ENCODE assay signal across 25 cellular contexts in the genomic region with DNA sequence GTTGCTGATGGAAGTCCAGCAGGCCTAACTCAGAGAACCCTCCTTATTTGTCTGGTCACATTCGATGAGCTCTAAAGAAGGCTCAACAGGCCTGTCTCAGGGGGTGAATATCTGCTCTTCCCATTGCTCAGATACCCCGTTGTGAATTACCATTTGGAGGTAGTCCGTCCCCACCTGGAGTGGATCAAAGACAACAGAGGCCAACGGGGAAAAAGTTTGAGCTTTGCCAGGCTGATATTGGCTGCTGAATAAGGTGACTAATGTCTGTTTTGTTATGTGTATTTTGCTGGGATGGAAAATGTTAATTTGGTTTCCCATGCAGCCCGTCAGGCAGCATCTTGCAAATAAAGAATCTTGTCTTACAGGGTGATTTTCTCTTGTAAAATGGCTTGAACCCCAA.
"Had no signal": no experiment of that assay in that cellular context is flagged by ENCODE, and none has a peak within 500 bp of the region (broad histone marks: within the 10 kb centered on the region; RNA-seq: fewer than 3 reads in every experiment).

No MANE protein-coding gene starts in this region.

- H3K4me1 ChIP-seq: gastroesophageal sphincter, heart left ventricle, uterus had no signal

- H3K36me3 Mint-ChIP-seq: T-cell had no signal

- FAIRE-seq: small intestine had no signal

- H3K27ac ChIP-seq: coronary artery, esophagus squamous epithelium, gastroesophageal sphincter, heart left ventricle, uterus, VCaP had no signal

- H3K36me3 ChIP-seq: esophagus squamous epithelium, gastroesophageal sphincter, heart left ventricle, uterus had no signal

- DNase-seq: activated CD4-positive, alpha-beta T cell treated with anti-CD3 and anti-CD28 coated beads, Interleukin-2, amount 50 U/mL, for 1 hour; activated CD4-positive, CD25-positive, alpha-beta regulatory T cell treated with anti-CD3 and anti-CD28 coated beads, Interleukin-2, amount 50 U/mL, for 72 hours; activated CD8-positive, alpha-beta T cell treated with anti-CD3 and anti-CD28 coated beads, Interleukin-2, amount 10 ng/mL, durations not matched to agents 7 days and 5 days; activated naive CD4-positive, alpha-beta T cell treated with anti-CD3 and anti-CD28 coated beads, Interleukin-2, amount 50 U/mL, for 16 hours; activated naive CD8-positive, alpha-beta T cell treated with anti-CD3 and anti-CD28 coated beads, Interleukin-2, amount 50 U/mL, for 24 hours; activated T-cell treated with anti-CD3 and anti-CD28 coated beads, Interleukin-2, amount 50 U/mL, for 1 hour; cerebellar nuclear complex; esophagus squamous epithelium; heart left ventricle; islet precursor cell; left cardiac atrium; naive B cell; occipital lobe; small intestine; stimulated activated CD4-positive, alpha-beta T cell treated with anti-CD3 and anti-CD28 coated beads, Interleukin-2, amount 100 ng/mL, for 24 hours; stimulated activated naive B cell treated with anti-CD40 and anti-IgM and Interleukin-4, amounts not matched to agents 10 μg/mL and 1 μg/mL and 100 μg/mL, for 72 hours; T-cell; trophoblast cell; uterus had no signal

- H3K27me3 Mint-ChIP-seq: activated naive CD8-positive, alpha-beta T cell treated with anti-CD3 and anti-CD28 coated beads, Interleukin-2, amount 50 U/mL, for 24 hours; T-cell had no signal

- H3K4me1 Mint-ChIP-seq: activated naive CD8-positive, alpha-beta T cell treated with anti-CD3 and anti-CD28 coated beads, Interleukin-2, amount 50 U/mL, for 24 hours; memory B cell; naive B cell; T-cell had no signal

- ATAC-seq: activated CD8-positive, alpha-beta T cell treated with anti-CD3 and anti-CD28 coated beads, Interleukin-2, amount 10 ng/mL, durations not matched to agents 7 days and 5 days; activated naive CD8-positive, alpha-beta T cell treated with anti-CD3 and anti-CD28 coated beads, Interleukin-2, amount 50 U/mL, for 24 hours; gastroesophageal sphincter; heart left ventricle; sciatic nerve; stimulated activated naive B cell treated with anti-CD40 and anti-IgM and Interleukin-4, amounts not matched to agents 10 μg/mL and 1 μg/mL and 100 μg/mL, for 72 hours; T-cell had no signal

- H3K4me3 Mint-ChIP-seq: activated CD8-positive, alpha-beta T cell treated with anti-CD3 and anti-CD28 coated beads, Interleukin-2, amount 10 ng/mL, durations not matched to agents 7 days and 5 days; activated naive CD8-positive, alpha-beta T cell treated with anti-CD3 and anti-CD28 coated beads, Interleukin-2, amount 50 U/mL, for 24 hours; memory B cell; naive B cell; stimulated activated naive B cell treated with anti-CD40 and anti-IgM and Interleukin-4, amounts not matched to agents 10 μg/mL and 1 μg/mL and 100 μg/mL, for 72 hours; T-cell; T-helper 2 cell treated with Interferon-gamma antibody and Interleukin-4, amounts not matched to agents 5 μg/mL and 100 μg/mL, for 36 hours had no signal

- H3K27ac Mint-ChIP-seq: activated CD8-positive, alpha-beta T cell treated with anti-CD3 and anti-CD28 coated beads, Interleukin-2, amount 10 ng/mL, durations not matched to agents 7 days and 5 days; activated naive CD8-positive, alpha-beta T cell treated with anti-CD3 and anti-CD28 coated beads, Interleukin-2, amount 50 U/mL, for 24 hours; memory B cell; naive B cell; stimulated activated naive B cell treated with anti-CD40 and anti-IgM and Interleukin-4, amounts not matched to agents 10 μg/mL and 1 μg/mL and 100 μg/mL, for 72 hours; T-cell; T-helper 2 cell treated with Interferon-gamma antibody and Interleukin-4, amounts not matched to agents 5 μg/mL and 100 μg/mL, for 36 hours had no signal

- H3K4me3 ChIP-seq: coronary artery, esophagus squamous epithelium, gastroesophageal sphincter, heart left ventricle, uterus had no signal

- H3K27me3 ChIP-seq: esophagus squamous epithelium, gastroesophageal sphincter, heart left ventricle, uterus had no signal
